8 cellular contexts compared by ENCODE assay signal in the genomic region with DNA sequence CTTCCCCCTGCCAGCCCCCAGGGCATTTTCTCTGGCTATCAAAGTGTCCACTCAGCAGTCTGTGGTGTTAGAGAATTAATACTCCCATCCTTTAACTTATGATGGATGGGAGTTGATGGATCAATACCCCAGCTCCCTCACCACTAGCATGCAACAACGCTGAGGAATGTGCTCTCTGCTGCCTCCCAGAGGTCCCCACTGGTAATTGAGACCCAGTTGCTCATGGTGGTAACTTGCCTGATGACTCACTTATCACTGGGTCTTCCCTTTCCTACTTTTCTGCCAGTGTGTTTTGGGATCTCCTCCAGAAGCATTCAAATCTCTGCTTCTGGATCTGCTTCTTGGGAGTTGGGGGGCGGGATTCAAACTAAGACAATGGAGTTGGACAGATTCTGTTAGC. TPM values are rescaled to one million over a fixed set of nuclear protein-coding genes. Genes with fewer than 3 reads are reported as not detected.
DNase-seq lines count a peak whose midpoint lies in the region; ATAC-seq lines count a peak whose summit lies in the region.

No MANE protein-coding gene starts in this region.

- H3K27ac ChIP-seq in Karpas-422 (ENCODE audit: low read length), result no peak overlapping the region

- H3K79me2 ChIP-seq in Karpas-422 (ENCODE audit: low read length), result no peaks in the 10 kb centered on the region

- H3K4me2 ChIP-seq in Karpas-422 (ENCODE audit: low read depth, low read length, poor library complexity, severe bottlenecking), result no peak overlapping the region

- H3K9ac ChIP-seq in Karpas-422 (ENCODE audit: low read length), result no peak overlapping the region

- no peak for ATAC-seq in HG02678 (IDR thresholded peaks at IDR 0.05; ENCODE audit: unreplicated experiment)
- ATAC-seq in GM18907 (IDR thresholded peaks at IDR 0.05; ENCODE audit: unreplicated experiment), result no peak

- peaks cover 4% of the 10 kb centered on the region; the same call in 1 of the 2 replicates for H3K9me3 ChIP-seq in Karpas-422 (ENCODE audit: low read length)

- H3K4me1 ChIP-seq in Karpas-422 (ENCODE audit: low read length), result no peaks in the 10 kb centered on the region

- H3K9me2 ChIP-seq in Karpas-422 (replicated peaks; ENCODE audit: insufficient read depth, low read length), result no peaks in the 10 kb centered on the region

- H2AFZ ChIP-seq in Karpas-422 (ENCODE audit: low read length), result no peak overlapping the region

- DNase-seq in stimulated activated CD4-positive, alpha-beta T cell treated with anti-CD3 and anti-CD28 coated beads, Interleukin-12 subunit alpha, Interleukin-12 subunit beta, amount 100 ng/mL, for 48 hours (ENCODE audit: low read depth in 2 of 3, low spot score in 1 of 3), result peak in 2 of 3 donors; percentile 2 to 5
- DNase-seq in stimulated activated CD4-positive, alpha-beta T cell treated with anti-CD3 and anti-CD28 coated beads, Interleukin-4, amount 100 ng/mL, for 4 hours, result no peak
- DNase-seq in Karpas-422 (peak; percentile 64), astrocyte of the hippocampus (ENCODE audit: low read depth, low spot score) (peak; percentile 12), Kasumi-1 (lab: John Stamatoyannopoulos, UW) (no peak)
- peak; percentile 8 to 14 for DNase-seq in stimulated activated CD4-positive, alpha-beta T cell treated with anti-CD3 and anti-CD28 coated beads, Interleukin-4, amount 100 ng/mL, for 48 hours (ENCODE audit: low read depth in 2 of 2)

- H4K20me1 ChIP-seq in Karpas-422 (ENCODE audit: insufficient read depth, low read depth, low read length), result no peaks in the 10 kb centered on the region

- H3K4me3 ChIP-seq in Karpas-422 (ENCODE audit: low read length), result no peak overlapping the region

- no peaks in the 10 kb centered on the region; the same call in 1 of the 2 replicates for H3K27me3 ChIP-seq in Karpas-422 (ENCODE audit: low read length)

- no peaks in the 10 kb centered on the region for H3K36me3 ChIP-seq in Karpas-422 (ENCODE audit: insufficient read depth, low read length)

RNA-seq across cellular contexts. Expression of gene CACNA1A, which starts 20.3 kb away (rescaled TPM):
- total RNA-seq in Karpas-422 (2014; rRNA removed; shearing (Covaris generic); ENCODE audit: low replicate concordance), result not detected in 2 replicates

Comparison
In these comparisons a context has a peak if more than half of its experiments do, and no peak if none do; other contexts are left out.
1. DNase-seq: peak in stimulated activated CD4-positive, alpha-beta T cell treated with anti-CD3 and anti-CD28 coated beads, Interleukin-12 subunit alpha, Interleukin-12 subunit beta, amount 100 ng/mL, for 48 hours (2 of 3), Karpas-422 (single experiment), astrocyte of the hippocampus (single experiment) and stimulated activated CD4-positive, alpha-beta T cell treated with anti-CD3 and anti-CD28 coated beads, Interleukin-4, amount 100 ng/mL, for 48 hours (2 of 2); none in stimulated activated CD4-positive, alpha-beta T cell treated with anti-CD3 and anti-CD28 coated beads, Interleukin-4, amount 100 ng/mL, for 4 hours (0 of 2) and Kasumi-1 (0 of 2).